In the genomic region with DNA sequence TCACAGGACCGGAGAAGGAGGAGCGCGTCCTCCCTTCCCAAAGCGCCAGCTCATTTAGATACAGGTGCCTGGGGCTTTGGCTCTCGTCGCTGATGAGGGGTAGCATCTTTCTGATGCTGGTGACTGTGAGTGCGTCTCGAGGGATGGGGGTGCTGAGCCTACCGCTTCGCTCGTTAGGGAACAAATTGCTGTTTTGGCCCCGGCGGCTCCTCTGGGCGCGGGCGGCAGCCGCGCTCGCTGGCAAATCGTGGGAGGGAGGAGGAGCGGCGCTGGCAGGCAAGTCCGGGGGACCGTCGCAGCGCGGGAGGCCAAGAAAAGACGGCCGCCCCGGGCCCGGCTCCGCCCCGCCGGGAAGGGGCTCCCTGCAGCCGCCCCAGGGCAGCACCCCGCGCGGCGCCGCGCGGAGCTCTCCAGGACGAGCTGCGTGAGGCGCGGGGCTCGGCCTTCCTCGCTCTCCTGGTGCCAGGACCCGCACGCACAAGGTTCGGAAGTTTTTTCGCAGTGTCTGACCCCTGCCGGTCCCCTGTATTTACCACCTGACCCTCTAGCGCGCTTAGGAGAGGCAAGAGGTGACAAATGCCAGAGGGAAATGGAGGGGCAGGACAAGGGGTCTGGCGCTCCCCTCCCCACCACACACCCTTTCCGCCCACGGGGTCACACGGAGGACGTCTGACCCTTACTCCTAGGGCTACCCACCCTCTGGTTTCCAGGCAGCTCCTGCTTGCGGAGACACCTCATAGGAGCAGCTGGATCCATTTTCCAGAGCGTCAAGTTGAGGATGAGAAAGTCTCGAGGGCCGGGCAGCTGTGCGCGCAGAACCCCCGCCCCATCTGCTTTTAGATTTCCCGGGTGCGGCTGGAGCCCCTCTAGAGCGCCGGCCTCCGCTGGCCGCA, we compare ENCODE assay signal across 8 cellular contexts. TPM values are rescaled to one million over a fixed set of nuclear protein-coding genes. Genes with fewer than 3 reads are reported as not detected.
DNase-seq lines count a peak whose midpoint lies in the region; ATAC-seq and TF ChIP-seq lines count a peak whose summit lies in the region.

No MANE protein-coding gene starts in this region.

- H3K9me3 ChIP-seq in SU-DHL-6 (ENCODE audit: insufficient read depth, low read length) (no peaks in the 10 kb centered on the region), colonic mucosa (no peaks in the 10 kb centered on the region), mononuclear cell (ENCODE audit: low read depth, low read length) (no peaks in the 10 kb centered on the region), thoracic aorta (no peaks in the 10 kb centered on the region)

- H3K79me2 ChIP-seq in SU-DHL-6 (ENCODE audit: insufficient read depth, low read length), result no peaks in the 10 kb centered on the region

- H3K9me2 ChIP-seq in SU-DHL-6 (replicated peaks; ENCODE audit: insufficient read depth, low read length), result no peaks in the 10 kb centered on the region

- H3K9ac ChIP-seq in SU-DHL-6 (ENCODE audit: low read length) (peak overlapping the region; percentile 6; the same call in 1 of the 2 replicates), colonic mucosa (ENCODE audit: low read depth in 2 of 2, low read length in 2 of 2) (peak overlapping the region in 1 of 2 donors; percentile 53)

- H3F3A ChIP-seq in SU-DHL-6 (ENCODE audit: insufficient read depth), result peaks cover 4% of the 10 kb centered on the region; the same call in 1 of the 2 replicates

- peak overlapping the region; percentile 16 for H2AFZ ChIP-seq in SU-DHL-6 (ENCODE audit: low read depth, low read length, severe bottlenecking)

- H3K27ac ChIP-seq in SU-DHL-6 (ENCODE audit: low read depth, low read length) (no peak overlapping the region), colonic mucosa (no peak overlapping the region), thoracic aorta (no peak overlapping the region)

- DNase-seq in stimulated activated CD4-positive, alpha-beta T cell treated with anti-CD3 and anti-CD28 coated beads, Interleukin-12 subunit alpha, Interleukin-12 subunit beta, amount 100 ng/mL, for 4 hours, result peak; percentile 38
- DNase-seq in stimulated activated CD4-positive, alpha-beta T cell treated with anti-CD3 and anti-CD28 coated beads, Interleukin-1b, Interleukin-23, amount 100 ng/mL, for 48 hours, result no peak
- DNase-seq in colonic mucosa (no peak), thoracic aorta (ENCODE audit: low spot score) (no peak), NCI-H226 (no peak)

- no peaks in the 10 kb centered on the region for H3K27me3 ChIP-seq in SU-DHL-6 (ENCODE audit: low read length)
- peaks cover 34% of the 10 kb centered on the region for H3K27me3 ChIP-seq in colonic mucosa
- H3K27me3 ChIP-seq in mononuclear cell (ENCODE audit: insufficient read depth, low read length), result peaks cover 21% of the 10 kb centered on the region
- H3K27me3 ChIP-seq in thoracic aorta (replicated peaks; ENCODE audit: insufficient read depth), result peaks cover 9% of the 10 kb centered on the region

- H3K4me3 ChIP-seq in SU-DHL-6 (ENCODE audit: insufficient read depth, low read length, poor library complexity, severe bottlenecking) (peak overlapping the region; percentile 44), colonic mucosa (peak overlapping the region; percentile 46), mononuclear cell (ENCODE audit: low read length) (peak overlapping the region; percentile 43), thoracic aorta (peak overlapping the region; percentile 73)

- peak overlapping the region; percentile 58 for H3K4me2 ChIP-seq in SU-DHL-6 (ENCODE audit: low read depth, low read length, poor library complexity, severe bottlenecking)

- TF ChIP-seq CTCF in SU-DHL-6 (IDR thresholded peaks at IDR 0.05; ENCODE audit: insufficient read depth, low read length, poor library complexity, severe bottlenecking), result no peak
- no peak for TF ChIP-seq CTCF in colonic mucosa (IDR thresholded peaks at IDR 0.05)
- TF ChIP-seq CTCF in thoracic aorta (IDR thresholded peaks at IDR 0.05), result no peak

- no peak for ATAC-seq in thoracic aorta (ENCODE audit: insufficient number of reproducible peaks, low FRiP score, low read depth)
- ATAC-seq in HG03280 (IDR thresholded peaks at IDR 0.05; ENCODE audit: unreplicated experiment), result no peak

- H4K20me1 ChIP-seq in SU-DHL-6 (ENCODE audit: low read depth, low read length), result no peaks in the 10 kb centered on the region

- intact Hi-C loops in colonic mucosa (cut with DNase I), result no loop called here

- H3K36me3 ChIP-seq in SU-DHL-6 (ENCODE audit: low read length) (no peaks in the 10 kb centered on the region), colonic mucosa (no peaks in the 10 kb centered on the region), thoracic aorta (no peaks in the 10 kb centered on the region)

- H3K4me1 ChIP-seq in colonic mucosa (peaks cover 5% of the 10 kb centered on the region), mononuclear cell (ENCODE audit: insufficient read depth, low read length) (peaks cover 49% of the 10 kb centered on the region), thoracic aorta (ENCODE audit: control insufficient read depth in 1 of 2, low read depth in 2 of 2) (peaks cover 9 to 16% of the 10 kb centered on the region in 2 donors)

RNA-seq across cellular contexts. Expression of gene KCNH3, which starts 0.9 kb away (rescaled TPM):
- total RNA-seq in colonic mucosa (under 1 TPM; 0.05 to 0.13 TPM), mononuclear cell (2.1 TPM), thoracic aorta (under 1 TPM; 0.35 to 0.95 TPM)

RNA-seq across cellular contexts. Expression of gene MCRS1, which starts 30.0 kb away (rescaled TPM):
- total RNA-seq in colonic mucosa, result 10 to 100 TPM; 53.8 to 78.7 TPM
- total RNA-seq in mononuclear cell, result 28.1 TPM
- total RNA-seq in thoracic aorta, result 10 to 100 TPM; 46.6 TPM
